ENCODE assay signal across 8 cellular contexts in the genomic region with DNA sequence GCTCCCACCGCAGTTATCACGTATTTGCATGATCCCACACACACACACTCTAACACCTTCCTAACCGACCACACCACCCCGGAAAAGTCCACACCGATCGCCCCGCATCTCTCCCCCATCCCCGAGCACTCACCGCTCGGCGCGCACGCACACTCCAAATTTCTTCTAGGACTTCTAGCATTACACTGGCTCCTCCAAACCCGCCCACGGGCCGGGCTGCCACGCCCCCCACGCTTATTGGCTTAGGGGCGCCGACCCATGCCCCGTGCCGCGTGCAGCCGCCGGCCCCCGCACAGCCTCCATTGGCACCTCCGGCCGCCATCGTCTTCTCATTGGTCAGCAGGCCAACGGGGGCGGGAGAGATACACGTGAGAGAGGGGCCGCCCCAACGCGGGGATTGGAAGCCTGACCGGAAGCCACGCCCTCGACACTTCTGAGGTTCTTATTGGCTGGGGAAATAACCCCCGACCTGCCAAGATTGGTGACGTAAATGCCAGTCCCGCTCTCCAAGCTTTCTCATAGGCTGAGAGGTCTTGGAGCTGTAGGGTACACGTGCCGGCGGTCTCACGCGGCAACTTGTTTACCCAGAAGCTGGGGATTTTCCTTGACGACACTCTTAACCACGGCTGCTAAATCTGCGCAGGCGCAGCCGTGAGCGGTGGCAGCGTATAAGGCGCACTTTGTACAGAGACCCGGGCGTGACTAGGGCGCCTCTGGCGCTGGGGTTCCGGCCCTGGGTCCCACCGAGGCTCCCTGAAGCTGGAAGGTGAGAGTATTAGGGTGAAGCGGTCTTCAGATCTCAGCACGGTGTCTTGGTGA. TPM values are rescaled to one million over a fixed set of nuclear protein-coding genes. Genes with fewer than 3 reads are reported as not detected.
DNase-seq lines count a peak whose midpoint lies in the region; ATAC-seq and TF ChIP-seq lines count a peak whose summit lies in the region.

No MANE protein-coding gene starts in this region.

- CTCF ChIA-PET in BJ (lab: Yijun Ruan, JAX), result interaction anchor here (0.9 to 4.2 kb wide), 11 partner anchors 15 to 145 kb away, joined by 3 to 32 read pairs (median 4); a partner anchor contains a TSS

- DNase-seq in BJ (ENCODE audit: low read depth) (peak; percentile 100), GM19238 (ENCODE audit: insufficient read length, low spot score) (peak; percentile 95), NCI-H510A treated with DMSO at 0.1 percent for 48 hours (lab: John Stamatoyannopoulos, UW) (peak; percentile 98), coronary artery (ENCODE audit: low spot score) (peak; percentile 100), left kidney (ENCODE audit: low read depth, low spot score) (peak; percentile 100)
- DNase-seq in activated CD4-positive, alpha-beta T cell treated with anti-CD3 and anti-CD28 coated beads for 4 hours, result peak; percentile 100
- DNase-seq in stimulated activated CD4-positive, alpha-beta T cell treated with anti-CD3 and anti-CD28 coated beads, Interleukin-2, amount 100 ng/mL, for 24 hours, result peak; percentile 100

- TF ChIP-seq CTCF in BJ (IDR thresholded peaks at IDR 0.05; ENCODE audit: insufficient read depth, low read depth, low read length), result 0 out of 2 replicates have a peak, but pooled peaks have one; percentile 7
- TF ChIP-seq CTCF in coronary artery (IDR thresholded peaks at IDR 0.05), result no peak

- H3K4me3 ChIP-seq in BJ (ENCODE audit: low read depth, low read length) (peak overlapping the region; percentile 48), coronary artery (peak overlapping the region; percentile 73)

- ATAC-seq in HG03439 (IDR thresholded peaks at IDR 0.05; ENCODE audit: unreplicated experiment), result peak; percentile 77

- H3K27ac ChIP-seq in coronary artery, result peak overlapping the region; percentile 96 to 100

- peaks cover 12% of the 10 kb centered on the region for H3K36me3 ChIP-seq in BJ (ENCODE audit: control insufficient read depth, insufficient read depth, low read length)

- POLR2A ChIA-PET in BJ (lab: Charles Lee), result interaction anchor here (0.5 to 0.9 kb wide), 4 partner anchors 18 to 918 kb away, joined by 3 to 6 read pairs (median 3); no protein-coding TSS in a partner anchor

- no peaks in the 10 kb centered on the region for H3K27me3 ChIP-seq in BJ (ENCODE audit: control insufficient read depth, insufficient read depth, low read length)

RNA-seq across cellular contexts. Expression of a gene that starts 4.2 kb away (rescaled TPM):
- 5.1 and 7.7 TPM in 2 replicates for polyA plus RNA-seq in BJ (2011; rRNA removed)
- polyA minus RNA-seq in BJ (2011; rRNA and poly(A)+ RNA removed), result 11.4 and 32.7 TPM in 2 replicates

RNA-seq across cellular contexts. Expression of a gene that starts 6.4 kb away (rescaled TPM):
- polyA plus RNA-seq in BJ (2011; rRNA removed), result 20.1 and 22.8 TPM in 2 replicates
- 7.4 and 9.6 TPM in 2 replicates for polyA minus RNA-seq in BJ (2011; rRNA and poly(A)+ RNA removed)

RNA-seq across cellular contexts. Expression of a gene that starts 19.8 kb away (rescaled TPM):
- 13.6 and 14.5 TPM in 2 replicates for polyA plus RNA-seq in BJ (2011; rRNA removed)
- polyA minus RNA-seq in BJ (2011; rRNA and poly(A)+ RNA removed), result 52.2 and 57.1 TPM in 2 replicates

RNA-seq across cellular contexts. Expression of a gene that starts 32.5 kb away (rescaled TPM):
- not detected in 2 replicates for polyA plus RNA-seq in BJ (2011; rRNA removed)
- polyA minus RNA-seq in BJ (2011; rRNA and poly(A)+ RNA removed), result 0.09 TPM in 1 of 2 replicates, not detected in the other

RNA-seq across cellular contexts. Expression of a gene that starts 33.6 kb away (rescaled TPM):
- 3.0 and 4.5 TPM in 2 replicates for polyA plus RNA-seq in BJ (2011; rRNA removed)
- 2.8 and 3.4 TPM in 2 replicates for polyA minus RNA-seq in BJ (2011; rRNA and poly(A)+ RNA removed)

Comparison
In these comparisons a context has a peak if more than half of its experiments do, and no peak if none do; other contexts are left out.
1. Peak in every context shown above with its lines: DNase-seq, ATAC-seq, H3K4me3 ChIP-seq and H3K27ac ChIP-seq.